In genomic region chr5:159206368-159206767, GRCh38 we compare ENCODE assay signal across 9 cellular contexts. TPM values are rescaled to one million over a fixed set of nuclear protein-coding genes. Genes with fewer than 3 reads are reported as not detected.
DNase-seq lines count a peak whose midpoint lies in the region; ATAC-seq, FAIRE-seq and TF ChIP-seq lines count a peak whose summit lies in the region.
"Had no signal": no experiment of that assay in that cellular context is flagged by ENCODE, and none has a peak within 500 bp of the region (broad histone marks: within the 10 kb centered on the region; RNA-seq: fewer than 3 reads in every experiment).

No MANE protein-coding gene starts in this region.

- no peak for DNase-seq in activated naive CD4-positive, alpha-beta T cell treated with anti-CD3 and anti-CD28 coated beads, Interleukin-2, amount 50 U/mL, for 16 hours
- no peak for DNase-seq in adipocyte (ENCODE audit: low read depth)
- no peak for DNase-seq in HepG2 (ENCODE audit: low spot score)
- no peak for DNase-seq in transverse colon
- no peak for DNase-seq in posterior vena cava (ENCODE audit: low spot score)
- DNase-seq in midbrain (lab: John Stamatoyannopoulos, UW): no peak
- DNase-seq: head of caudate nucleus had no signal

- FAIRE-seq in HepG2 (lab: Jason Lieb, UNC): no peak

- no peak for TF ChIP-seq RAD21 in HepG2 (CRISPR knock-in tag; IDR thresholded peaks at IDR 0.05)

- TF ChIP-seq POLR2A in HepG2 (IDR thresholded peaks at IDR 0.05; ENCODE audit: insufficient read depth in 1 of 2, low read depth in 2 of 2, low read length in 2 of 2) (no peak), transverse colon (IDR thresholded peaks at IDR 0.05) (no peak)

- H3K9ac ChIP-seq in adipocyte (ENCODE audit: low read length) (peak overlapping the region; percentile 93), HepG2 (ENCODE audit: insufficient read depth, low read depth, low read length) (peak overlapping the region; percentile 85)

- peaks cover 69% of the 10 kb centered on the region for H3K4me1 Mint-ChIP-seq in activated naive CD4-positive, alpha-beta T cell treated with anti-CD3 and anti-CD28 coated beads, Interleukin-2, amount 50 U/mL, for 24 hours

- H3K9me3 Mint-ChIP-seq in activated naive CD4-positive, alpha-beta T cell treated with anti-CD3 and anti-CD28 coated beads, Interleukin-2, amount 50 U/mL, for 24 hours: no peaks in the 10 kb centered on the region

- no peak overlapping the region for H2AFZ ChIP-seq in HepG2 (ENCODE audit: low read length)

- no peaks in the 10 kb centered on the region for H3K36me3 ChIP-seq in adipocyte (ENCODE audit: control insufficient read depth, insufficient read depth, low read length, severe bottlenecking)
- H3K36me3 ChIP-seq in HepG2 (replicated peaks in 1 of 2; ENCODE audit: control insufficient read depth in 1 of 2, insufficient read depth in 2 of 2, low read length in 2 of 2): peaks cover 2 to 6% of the 10 kb centered on the region in 2 experiments; a peak in 3 of 5 replicates
- peaks cover 0 to 5% (median 0%) of the 10 kb centered on the region in 4 donors for H3K36me3 ChIP-seq in transverse colon

- H4K20me1 ChIP-seq in HepG2 (ENCODE audit: insufficient read depth, low read length): peaks cover 4% of the 10 kb centered on the region; the same call in 1 of the 2 replicates

- H3K27ac ChIP-seq in HepG2 (ENCODE audit: extremely low read length, insufficient read depth, low read length) (peak overlapping the region; percentile 83), transverse colon (peak overlapping the region; percentile 96 to 99 (median 98))

- H3K4me3 ChIP-seq in adipocyte (ENCODE audit: low read length): peak overlapping the region; percentile 86
- H3K4me3 ChIP-seq in HepG2 (replicated peaks in 1 of 3; ENCODE audit: insufficient read depth in 1 of 3, low read depth in 2 of 3, low read length in 3 of 3): peak overlapping the region; percentile 88 to 94 (median 93); a peak in 5 of 6 replicates
- peak overlapping the region in 1 of 4 donors; percentile 99 for H3K4me3 ChIP-seq in transverse colon

- ATAC-seq in HepG2 (no peak), HG02759 (IDR thresholded peaks at IDR 0.05; ENCODE audit: unreplicated experiment) (no peak)

- no TSS peak for BruUV-seq in HepG2 (replicated peaks; lab: Mats Ljungman, UMichigan)

- intact Hi-C loops in HepG2 (cut with micrococcal nuclease; ENCODE audit: unreplicated experiment): loop anchor here (5.0 kb wide), 1 partner anchor 1196 kb away; the partner anchor contains the start of gene FAM200C
- intact Hi-C loops in transverse colon (cut with DNase I; ENCODE audit: low total_unique reads): loop anchor here (5.0 kb wide), 1 partner anchor 56 kb away; the partner anchor contains the start of gene UBLCP1
- intact Hi-C loops in posterior vena cava (cut with DNase I): loop anchor here in 1 of 2 donors (10.0 kb wide), 1 partner anchor 52 kb away; no protein-coding TSS in a partner anchor

- WGBS in HepG2 (ENCODE audit: low lambda C conversion rate): 33% methylated on average over 2 of the region's 2 CpGs
- 0 to 19% methylated on average over 2 of the region's 2 CpGs for WGBS in transverse colon (ENCODE audit: low coverage in 1 of 2), 2 donors

- H3K4me1 ChIP-seq in adipocyte (ENCODE audit: control insufficient read depth, insufficient read depth, low read length): peaks cover 60% of the 10 kb centered on the region
- H3K4me1 ChIP-seq in HepG2 (ENCODE audit: insufficient read depth, low read length): peaks cover 46% of the 10 kb centered on the region
- H3K4me1 ChIP-seq in transverse colon: peaks cover 20 to 78% (median 49%) of the 10 kb centered on the region in 4 donors

- no peaks in the 10 kb centered on the region for H3K27me3 ChIP-seq in adipocyte (replicated peaks; ENCODE audit: control insufficient read depth, insufficient read depth, low read length)
- H3K27me3 ChIP-seq in HepG2 (ENCODE audit: control insufficient read depth in 1 of 2, insufficient read depth in 2 of 2, low read length in 2 of 2): no peaks in the 10 kb centered on the region; a peak in 1 of 5 replicates
- no peaks in the 10 kb centered on the region for H3K27me3 ChIP-seq in transverse colon

- no peak for TF ChIP-seq CTCF in HepG2 (CRISPR knock-in tag; IDR thresholded peaks at IDR 0.05)
- no peak for TF ChIP-seq CTCF in transverse colon (IDR thresholded peaks at IDR 0.05)

- CTCF ChIA-PET in HepG2 (lab: Yijun Ruan, JAX; ENCODE audit: low intra/inter-chr PET ratio, low total read pairs): no interaction called here

- no peaks in the 10 kb centered on the region for H3K27me3 Mint-ChIP-seq in activated naive CD4-positive, alpha-beta T cell treated with anti-CD3 and anti-CD28 coated beads, Interleukin-2, amount 50 U/mL, for 24 hours

- TF ChIP-seq EP300 in HepG2 (IDR thresholded peaks at IDR 0.05; ENCODE audit: low read depth in 2 of 2, low read length in 2 of 2): no peak
- TF ChIP-seq EP300 in HepG2 (CRISPR knock-in tag; IDR thresholded peaks at IDR 0.05; ENCODE audit: borderline replicate concordance): no peak
- no peak for TF ChIP-seq EP300 in transverse colon (IDR thresholded peaks at IDR 0.05; ENCODE audit: low read depth)

- H3K4me3 Mint-ChIP-seq in activated naive CD4-positive, alpha-beta T cell treated with anti-CD3 and anti-CD28 coated beads, Interleukin-2, amount 50 U/mL, for 24 hours: peak overlapping the region; percentile 99

- H3K27ac Mint-ChIP-seq in activated naive CD4-positive, alpha-beta T cell treated with anti-CD3 and anti-CD28 coated beads, Interleukin-2, amount 50 U/mL, for 24 hours: peak overlapping the region; percentile 99

- POLR2A ChIA-PET in HepG2 (lab: Yijun Ruan, JAX): no interaction called here

- H3K9me3 ChIP-seq in adipocyte (ENCODE audit: control insufficient read depth, low read length) (no peaks in the 10 kb centered on the region), HepG2 (ENCODE audit: low read length) (no peaks in the 10 kb centered on the region), transverse colon (no peaks in the 10 kb centered on the region)

- H3K36me3 Mint-ChIP-seq in activated naive CD4-positive, alpha-beta T cell treated with anti-CD3 and anti-CD28 coated beads, Interleukin-2, amount 50 U/mL, for 24 hours: peaks cover 25% of the 10 kb centered on the region

- peaks cover 75% of the 10 kb centered on the region for H3K79me2 ChIP-seq in HepG2 (ENCODE audit: insufficient read depth, low read length)

- in situ Hi-C loops in HepG2 (cut with HindIII; ENCODE audit: extremely low pct_ligation_motif_present, low pct_unique_long_range_greater_than_20kb): no loop called here
- in situ Hi-C loops in transverse colon (cut with MboI; ENCODE audit: low pct_ligation_motif_present in 1 of 4, low pct_unique_long_range_greater_than_20kb in 1 of 4, low sequenced_read_pairs in 3 of 4): no loop called here

- peak overlapping the region; percentile 79 for H3K4me2 ChIP-seq in HepG2 (ENCODE audit: low read depth, low read length)

RNA-seq across cellular contexts. Expression of gene RNF145, which starts 3.0 kb away (rescaled TPM):
- 17.5 and 24.6 TPM in 2 replicates for total RNA-seq in HepG2 (2016; rRNA removed; fragmentation: Illumina TruSeq; extraction: Trizol)
- total RNA-seq in HepG2 (2016; cell fraction: cytosol; rRNA removed; fragmentation: Illumina TruSeq; extraction: Trizol; ENCODE audit: low read depth): 8.6 and 11.6 TPM in 2 replicates
- total RNA-seq in HepG2 (2016; cell fraction: insoluble cytoplasmic fraction; rRNA removed; fragmentation: Illumina TruSeq; extraction: Trizol): 16.8 and 25.9 TPM in 2 replicates
- total RNA-seq in HepG2 (2016; cell fraction: membrane; rRNA removed; fragmentation: Illumina TruSeq; extraction: Trizol): 22.1 and 23.1 TPM in 2 replicates
- total RNA-seq in HepG2 (2016; cell fraction: nucleus; rRNA removed; fragmentation: Illumina TruSeq; extraction: Trizol): 26.1 and 27.7 TPM in 2 replicates
- polyA plus RNA-seq in HepG2 (2011; rRNA removed): 21.8 and 24.6 TPM in 2 replicates
- 7.3 and 15.5 TPM in 2 replicates for polyA plus RNA-seq in HepG2 (2011; cell fraction: cytosol; rRNA removed)
- 19.7 and 20.4 TPM in 2 replicates for polyA plus RNA-seq in HepG2 (2011; cell fraction: nucleus; rRNA removed)
- polyA plus RNA-seq in HepG2 (2012): 22.5 and 23.9 TPM in 2 replicates
- polyA plus RNA-seq in HepG2 (2016; cell fraction: cytosol; fragmentation: Illumina TruSeq; extraction: Trizol; ENCODE audit: low read depth): 23.7 and 24.5 TPM in 2 replicates
- polyA plus RNA-seq in HepG2 (2016; cell fraction: insoluble cytoplasmic fraction; fragmentation: Illumina TruSeq; extraction: Trizol; ENCODE audit: low read depth): 17.6 and 19.8 TPM in 2 replicates
- polyA plus RNA-seq in HepG2 (2016; cell fraction: membrane; fragmentation: Illumina TruSeq; extraction: Trizol; ENCODE audit: low read depth): 26.8 and 29.2 TPM in 2 replicates
- 37.0 and 40.9 TPM in 2 replicates for polyA plus RNA-seq in HepG2 (2016; cell fraction: nucleus; fragmentation: Illumina TruSeq; extraction: Trizol; ENCODE audit: insufficient read depth, low read depth)
- 14.3 and 35.2 TPM in 2 replicates for polyA minus RNA-seq in HepG2 (2011; rRNA and poly(A)+ RNA removed; ENCODE audit: low replicate concordance)
- polyA minus RNA-seq in HepG2 (2011; cell fraction: cytosol; rRNA and poly(A)+ RNA removed): 9.7 and 12.7 TPM in 2 replicates
- 37.2 and 37.9 TPM in 2 replicates for polyA minus RNA-seq in HepG2 (2011; cell fraction: nucleus; rRNA and poly(A)+ RNA removed)
- 10 to 100 TPM; 11.5 to 59.4 (median 29.2) TPM for total RNA-seq in transverse colon
- 10 to 100 TPM; 49.2 to 52.1 TPM for total RNA-seq in posterior vena cava

RNA-seq across cellular contexts. Expression of gene UBLCP1, which starts 56.7 kb away (rescaled TPM):
- total RNA-seq in HepG2 (2016; rRNA removed; fragmentation: Illumina TruSeq; extraction: Trizol): 12.6 and 20.2 TPM in 2 replicates
- 2.4 and 2.6 TPM in 2 replicates for total RNA-seq in HepG2 (2016; cell fraction: cytosol; rRNA removed; fragmentation: Illumina TruSeq; extraction: Trizol; ENCODE audit: low read depth)
- 11.6 and 19.3 TPM in 2 replicates for total RNA-seq in HepG2 (2016; cell fraction: insoluble cytoplasmic fraction; rRNA removed; fragmentation: Illumina TruSeq; extraction: Trizol)
- total RNA-seq in HepG2 (2016; cell fraction: membrane; rRNA removed; fragmentation: Illumina TruSeq; extraction: Trizol): 5.3 and 7.5 TPM in 2 replicates
- 8.9 and 9.5 TPM in 2 replicates for total RNA-seq in HepG2 (2016; cell fraction: nucleus; rRNA removed; fragmentation: Illumina TruSeq; extraction: Trizol)
- 5.2 and 6.5 TPM in 2 replicates for polyA plus RNA-seq in HepG2 (2011; rRNA removed)
- 2.2 and 4.3 TPM in 2 replicates for polyA plus RNA-seq in HepG2 (2011; cell fraction: cytosol; rRNA removed)
- polyA plus RNA-seq in HepG2 (2011; cell fraction: nucleus; rRNA removed): 1.3 and 2.2 TPM in 2 replicates
- 12.3 and 12.8 TPM in 2 replicates for polyA plus RNA-seq in HepG2 (2012)
- polyA plus RNA-seq in HepG2 (2016; cell fraction: cytosol; fragmentation: Illumina TruSeq; extraction: Trizol; ENCODE audit: low read depth): 2.4 and 3.0 TPM in 2 replicates
- polyA plus RNA-seq in HepG2 (2016; cell fraction: insoluble cytoplasmic fraction; fragmentation: Illumina TruSeq; extraction: Trizol; ENCODE audit: low read depth): 27.3 and 29.1 TPM in 2 replicates
- 6.5 and 7.9 TPM in 2 replicates for polyA plus RNA-seq in HepG2 (2016; cell fraction: membrane; fragmentation: Illumina TruSeq; extraction: Trizol; ENCODE audit: low read depth)
- polyA plus RNA-seq in HepG2 (2016; cell fraction: nucleus; fragmentation: Illumina TruSeq; extraction: Trizol; ENCODE audit: insufficient read depth, low read depth): 19.4 and 20.6 TPM in 2 replicates
- polyA minus RNA-seq in HepG2 (2011; rRNA and poly(A)+ RNA removed; ENCODE audit: low replicate concordance): 0.98 and 1.6 TPM in 2 replicates
- 3.0 and 4.1 TPM in 2 replicates for polyA minus RNA-seq in HepG2 (2011; cell fraction: cytosol; rRNA and poly(A)+ RNA removed)
- polyA minus RNA-seq in HepG2 (2011; cell fraction: nucleus; rRNA and poly(A)+ RNA removed): 6.2 and 9.3 TPM in 2 replicates
- total RNA-seq in transverse colon: 10 to 100 TPM in 1 of 4 donors, 1 to 10 TPM in 3; 2.2 to 15.2 (median 8.8) TPM
- total RNA-seq in posterior vena cava: 10 to 100 TPM; 26.5 to 30.9 TPM
